Comparison of ENCODE assay signal across 16 cellular contexts in genomic region chr3:151351648-151352047, GRCh38. TPM values are rescaled to one million over a fixed set of nuclear protein-coding genes. Genes with fewer than 3 reads are reported as not detected.
A peak's percentile ranks its signal among the peaks of the same experiment; 100 is the strongest.
DNase-seq lines count a peak whose midpoint lies in the region; ATAC-seq, FAIRE-seq and TF ChIP-seq lines count a peak whose summit lies in the region.
"Had no signal": no experiment of that assay in that cellular context is flagged by ENCODE, and none has a peak within 500 bp of the region (broad histone marks: within the 10 kb centered on the region; RNA-seq: fewer than 3 reads in every experiment).

No MANE protein-coding gene starts in this region.

- H3K27ac Mint-ChIP-seq in memory B cell: peak overlapping the region; percentile 74

- H3K4me1 ChIP-seq in MM.1S (ENCODE audit: low read length): peaks cover 11% of the 10 kb centered on the region
- no peaks in the 10 kb centered on the region for H3K4me1 ChIP-seq in thyroid gland

- TF ChIP-seq CTCF in MM.1S (IDR thresholded peaks at IDR 0.05; ENCODE audit: low read length) (no peak), thyroid gland (IDR thresholded peaks at IDR 0.05) (no peak)

- no peaks in the 10 kb centered on the region for H4K20me1 ChIP-seq in MM.1S (ENCODE audit: insufficient read depth, low read length)

- H2AFZ ChIP-seq in MM.1S (ENCODE audit: low read length): no peak overlapping the region

- H3K4me1 Mint-ChIP-seq in memory B cell: peaks cover 14% of the 10 kb centered on the region

- intact Hi-C loops in thyroid gland (cut with DNase I): no loop called here

- TF ChIP-seq POLR2A in thyroid gland (IDR thresholded peaks at IDR 0.05): no peak

- no peaks in the 10 kb centered on the region for H3K36me3 Mint-ChIP-seq in memory B cell

- no peak overlapping the region for H3K9ac ChIP-seq in MM.1S (ENCODE audit: low read length)

- no peaks in the 10 kb centered on the region for H3K27me3 Mint-ChIP-seq in memory B cell

- H3K4me3 ChIP-seq in MM.1S (ENCODE audit: low read length) (no peak overlapping the region), thyroid gland (replicated peaks in 1 of 3) (no peak overlapping the region)

- 0 out of 2 replicates have a peak, but pooled peaks cover 4% of the 10 kb centered on the region for H3F3A ChIP-seq in MM.1S (ENCODE audit: insufficient read depth, low read length)

- no peak overlapping the region; the same call in 1 of the 2 replicates for H3K4me2 ChIP-seq in MM.1S (ENCODE audit: low read depth, low read length)

- no peak overlapping the region for H3K27ac ChIP-seq in MM.1S (ENCODE audit: low read length)
- no peak overlapping the region for H3K27ac ChIP-seq in thyroid gland

- no peaks in the 10 kb centered on the region for H3K9me3 Mint-ChIP-seq in memory B cell

- H3K79me2 ChIP-seq in MM.1S (ENCODE audit: low read length): no peaks in the 10 kb centered on the region

- no peak for FAIRE-seq in GM19239 (lab: Jason Lieb, UNC)
- FAIRE-seq: HTR-8/SVneo had no signal

- ATAC-seq in GM18909 (IDR thresholded peaks at IDR 0.05; ENCODE audit: poor library complexity, unreplicated experiment): peak; percentile 42
- ATAC-seq in GM21529 (IDR thresholded peaks at IDR 0.05; ENCODE audit: unreplicated experiment): peak; percentile 19
- ATAC-seq in HG03159 (IDR thresholded peaks at IDR 0.05; ENCODE audit: unreplicated experiment): peak; percentile 28
- ATAC-seq in memory B cell (ENCODE audit: low read depth): peak; percentile 49
- no peak for ATAC-seq in HG03469 (IDR thresholded peaks at IDR 0.05; ENCODE audit: unreplicated experiment)

- H3K36me3 ChIP-seq in MM.1S (replicated peaks; ENCODE audit: insufficient read depth, low read length) (no peaks in the 10 kb centered on the region), thyroid gland (no peaks in the 10 kb centered on the region)

- no peak overlapping the region for H3K4me3 Mint-ChIP-seq in memory B cell

- no peaks in the 10 kb centered on the region for H3K27me3 ChIP-seq in MM.1S (replicated peaks; ENCODE audit: insufficient read depth, low read length)
- H3K27me3 ChIP-seq in thyroid gland: no peaks in the 10 kb centered on the region

- no peak for DNase-seq in memory B cell (ENCODE audit: low spot score in 2 of 2)
- no peak for DNase-seq in MM.1S
- DNase-seq in thyroid gland: no peak
- no peak for DNase-seq in GM19239 (ENCODE audit: insufficient read length, low spot score)
- DNase-seq: activated CD4-positive, alpha-beta T cell treated with anti-CD3 and anti-CD28 coated beads for 48 hours; activated naive CD4-positive, alpha-beta T cell; caudate nucleus; H7; NCI-H748 treated with DMSO at 0.1 percent for 48 hours; stimulated activated CD4-positive, alpha-beta T cell treated with anti-CD3 and anti-CD28 coated beads, Interleukin-4, amount 100 ng/mL, for 24 hours had no signal

- H3K9me2 ChIP-seq in MM.1S (replicated peaks; ENCODE audit: insufficient read depth, low read length): no peaks in the 10 kb centered on the region

- no peaks in the 10 kb centered on the region for H3K9me3 ChIP-seq in MM.1S (replicated peaks; ENCODE audit: insufficient read depth, low read length)
- no peaks in the 10 kb centered on the region for H3K9me3 ChIP-seq in thyroid gland

- WGBS in thyroid gland, 2 donors: 90 to 95% methylated on average over 4 of the region's 4 CpGs

RNA-seq across cellular contexts. Expression of gene P2RY13, which starts 22.3 kb away (rescaled TPM):
- 1 to 10 TPM in 2 of 4 donors, under 1 TPM in 2; 0.63 to 1.8 (median 0.89) TPM for total RNA-seq in thyroid gland
- total RNA-seq: H7 had no signal

RNA-seq across cellular contexts. Expression of gene P2RY12, which starts 32.9 kb away (rescaled TPM):
- 1 to 10 TPM in 2 of 4 donors, under 1 TPM in 2; 0.49 to 1.8 (median 1.1) TPM for total RNA-seq in thyroid gland

RNA-seq across cellular contexts. Expression of gene GPR87, which starts 35.0 kb away (rescaled TPM):
- not detected for total RNA-seq in thyroid gland
- total RNA-seq: subcutaneous adipose tissue had no signal
